Comparison of ENCODE assay signal across 14 cellular contexts in the genomic region with DNA sequence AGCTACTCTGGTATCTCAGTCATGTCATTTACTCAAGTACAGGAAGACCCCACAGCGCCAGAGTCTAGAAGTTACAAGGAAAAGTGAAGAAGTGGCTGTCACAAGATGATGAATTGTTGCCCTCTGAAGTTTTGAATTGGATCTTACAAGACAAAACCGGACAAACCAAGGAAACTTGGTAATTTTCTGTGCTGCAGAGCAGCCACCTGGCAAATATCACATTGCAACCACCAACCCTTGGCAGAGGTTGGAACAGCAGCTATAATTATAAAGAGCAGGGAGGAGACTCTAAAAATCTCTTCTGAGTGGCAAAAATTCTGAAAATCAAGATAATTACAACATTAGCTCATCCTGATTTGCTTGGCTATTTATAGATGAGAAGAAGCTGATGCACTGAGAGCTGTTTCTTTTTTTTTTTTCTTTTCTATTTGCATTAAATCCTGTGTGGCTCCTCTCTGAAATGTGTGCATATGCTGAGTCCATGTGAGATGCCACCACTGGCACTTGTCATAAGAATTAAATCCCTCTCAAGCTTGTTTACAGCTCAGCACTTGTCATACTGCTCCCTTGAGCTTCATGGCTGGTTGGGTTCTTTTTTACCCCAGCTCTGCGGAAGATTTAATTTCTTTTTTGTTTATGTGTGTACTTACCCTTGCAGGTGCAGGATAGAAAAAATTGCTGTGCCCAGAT.
DNase-seq lines count a peak whose midpoint lies in the region; ATAC-seq and TF ChIP-seq lines count a peak whose summit lies in the region.
"Had no signal": no experiment of that assay in that cellular context is flagged by ENCODE, and none has a peak within 500 bp of the region (broad histone marks: within the 10 kb centered on the region; RNA-seq: fewer than 3 reads in every experiment).

No MANE protein-coding gene starts in this region.

- ATAC-seq in stimulated activated naive B cell treated with anti-CD40 and anti-IgM and Interleukin-4, amounts not matched to agents 10 μg/mL and 1 μg/mL and 100 μg/mL, for 72 hours (replicated peaks): peak; percentile 66 to 76
- no peak for ATAC-seq in GM18505 (IDR thresholded peaks at IDR 0.05; ENCODE audit: unreplicated experiment)
- no peak for ATAC-seq in naive thymus-derived CD8-positive, alpha-beta T cell
- no peak for ATAC-seq in GM18909 (IDR thresholded peaks at IDR 0.05; ENCODE audit: poor library complexity, unreplicated experiment)
- ATAC-seq: lower lobe of right lung, WTC11 had no signal

- in situ Hi-C loops in astrocyte of the cerebellum (cut with HindIII; ENCODE audit: low sequenced_read_pairs): no loop called here

- peaks cover 8 to 14% of the 10 kb centered on the region in 2 donors for H3K4me1 Mint-ChIP-seq in stimulated activated naive B cell treated with anti-CD40 and anti-IgM and Interleukin-4, amounts not matched to agents 10 μg/mL and 1 μg/mL and 100 μg/mL, for 72 hours
- peaks cover 1 to 16% (median 7%) of the 10 kb centered on the region in 4 donors for H3K4me1 Mint-ChIP-seq in naive thymus-derived CD8-positive, alpha-beta T cell

- DNase-seq in NCI-H1436 (lab: John Stamatoyannopoulos, UW) (peak; percentile 35), NCI-H1436 treated with DMSO at 0.1 percent for 48 hours (lab: John Stamatoyannopoulos, UW) (no peak), NCI-H2171 (lab: John Stamatoyannopoulos, UW) (peak; percentile 77), astrocyte of the cerebellum (ENCODE audit: low read depth) (peak; percentile 11)
- DNase-seq in stimulated activated naive B cell treated with anti-CD40 and anti-IgM and Interleukin-4, amounts not matched to agents 10 μg/mL and 1 μg/mL and 100 μg/mL, for 72 hours: no peak
- no peak for DNase-seq in naive thymus-derived CD8-positive, alpha-beta T cell
- DNase-seq: activated naive CD8-positive, alpha-beta T cell treated with anti-CD3 and anti-CD28 coated beads for 36 hours; colonic mucosa; lower lobe of right lung; SW 1271; tibial artery had no signal

- TF ChIP-seq CTCF in astrocyte of the cerebellum (IDR thresholded peaks at IDR 0.05; ENCODE audit: low read depth, low read length, missing control alignments): no peak

- no peak overlapping the region for H3K4me3 ChIP-seq in astrocyte of the cerebellum (ENCODE audit: low read depth, low read length)
- H3K4me3 ChIP-seq: colonic mucosa, lower lobe of right lung, tibial artery had no signal

- no peaks in the 10 kb centered on the region for H3K9me3 Mint-ChIP-seq in stimulated activated naive B cell treated with anti-CD40 and anti-IgM and Interleukin-4, amounts not matched to agents 10 μg/mL and 1 μg/mL and 100 μg/mL, for 72 hours
- H3K9me3 Mint-ChIP-seq in naive thymus-derived CD8-positive, alpha-beta T cell: no peaks in the 10 kb centered on the region
- H3K9me3 Mint-ChIP-seq: activated naive CD8-positive, alpha-beta T cell treated with anti-CD3 and anti-CD28 coated beads for 36 hours; WTC11 had no signal

- H3K27me3 Mint-ChIP-seq in stimulated activated naive B cell treated with anti-CD40 and anti-IgM and Interleukin-4, amounts not matched to agents 10 μg/mL and 1 μg/mL and 100 μg/mL, for 72 hours: no peaks in the 10 kb centered on the region
- peaks cover 0 to 2% (median 0%) of the 10 kb centered on the region in 5 donors for H3K27me3 Mint-ChIP-seq in naive thymus-derived CD8-positive, alpha-beta T cell
- H3K27me3 Mint-ChIP-seq: activated naive CD8-positive, alpha-beta T cell treated with anti-CD3 and anti-CD28 coated beads for 36 hours had no signal

- TF ChIP-seq POLR2A in GM18505 (IDR thresholded peaks at IDR 0.05; ENCODE audit: borderline replicate concordance, extremely low read depth, insufficient read depth, insufficient read length): no peak

- H3K27ac Mint-ChIP-seq in stimulated activated naive B cell treated with anti-CD40 and anti-IgM and Interleukin-4, amounts not matched to agents 10 μg/mL and 1 μg/mL and 100 μg/mL, for 72 hours: peak overlapping the region; percentile 25
- H3K27ac Mint-ChIP-seq in naive thymus-derived CD8-positive, alpha-beta T cell: no peak overlapping the region
- H3K27ac Mint-ChIP-seq: activated naive CD8-positive, alpha-beta T cell treated with anti-CD3 and anti-CD28 coated beads for 36 hours; WTC11 had no signal

- no peak overlapping the region for H3K4me3 Mint-ChIP-seq in stimulated activated naive B cell treated with anti-CD40 and anti-IgM and Interleukin-4, amounts not matched to agents 10 μg/mL and 1 μg/mL and 100 μg/mL, for 72 hours
- no peak overlapping the region for H3K4me3 Mint-ChIP-seq in naive thymus-derived CD8-positive, alpha-beta T cell
- H3K4me3 Mint-ChIP-seq: activated naive CD8-positive, alpha-beta T cell treated with anti-CD3 and anti-CD28 coated beads for 36 hours; WTC11 had no signal

- H3K36me3 Mint-ChIP-seq in stimulated activated naive B cell treated with anti-CD40 and anti-IgM and Interleukin-4, amounts not matched to agents 10 μg/mL and 1 μg/mL and 100 μg/mL, for 72 hours: no peaks in the 10 kb centered on the region
- H3K36me3 Mint-ChIP-seq in naive thymus-derived CD8-positive, alpha-beta T cell: no peaks in the 10 kb centered on the region
- H3K36me3 Mint-ChIP-seq: activated naive CD8-positive, alpha-beta T cell treated with anti-CD3 and anti-CD28 coated beads for 36 hours; WTC11 had no signal

- POLR2A ChIA-PET in naive thymus-derived CD8-positive, alpha-beta T cell (lab: Charles Lee): no interaction called here

Comparison
In these comparisons a context has a peak if more than half of its experiments do, and no peak if none do; other contexts are left out.
1. DNase-seq: peak in NCI-H1436 (single experiment), NCI-H2171 (single experiment) and astrocyte of the cerebellum (single experiment); none in NCI-H1436 treated with DMSO at 0.1 percent for 48 hours (single experiment), stimulated activated naive B cell treated with anti-CD40 and anti-IgM and Interleukin-4, amounts not matched to agents 10 μg/mL and 1 μg/mL and 100 μg/mL, for 72 hours (single experiment) and naive thymus-derived CD8-positive, alpha-beta T cell (0 of 10).
2. ATAC-seq: peak in stimulated activated naive B cell treated with anti-CD40 and anti-IgM and Interleukin-4, amounts not matched to agents 10 μg/mL and 1 μg/mL and 100 μg/mL, for 72 hours (2 of 2); none in GM18505 (single experiment), naive thymus-derived CD8-positive, alpha-beta T cell (0 of 2) and GM18909 (single experiment).